ENCODE assay signal across 10 cellular contexts in genomic region chr12:46585854-46586621, GRCh38.
A peak's percentile ranks its signal among the peaks of the same experiment; 100 is the strongest.
DNase-seq lines count a peak whose midpoint lies in the region; ATAC-seq and TF ChIP-seq lines count a peak whose summit lies in the region.
"Had no signal": no experiment of that assay in that cellular context is flagged by ENCODE, and none has a peak within 500 bp of the region (broad histone marks: within the 10 kb centered on the region; RNA-seq: fewer than 3 reads in every experiment).

No MANE protein-coding gene starts in this region.

- H3K27ac Mint-ChIP-seq in CD14-positive monocyte (no peak overlapping the region), WTC11 (peak overlapping the region; percentile 66)
- H3K27ac Mint-ChIP-seq: dendritic cell treated with granulocyte-macrophage colony-stimulating factor and Interleukin-4, amounts not matched to agents 40 ng/mL and 50 ng/mL, for 4 days had no signal

- H3K4me1 Mint-ChIP-seq in CD14-positive monocyte (peaks cover 14% of the 10 kb centered on the region), WTC11 (peaks cover 37% of the 10 kb centered on the region)

- H3K4me1 ChIP-seq in KMS-11 (ENCODE audit: low read depth, poor library complexity, severe bottlenecking) (peaks cover 23% of the 10 kb centered on the region), thymus (ENCODE audit: control insufficient read depth, insufficient read depth, low read length) (peaks cover 7% of the 10 kb centered on the region)

- H3K4me3 Mint-ChIP-seq in CD14-positive monocyte: no peak overlapping the region
- no peak overlapping the region for H3K4me3 Mint-ChIP-seq in WTC11
- H3K4me3 Mint-ChIP-seq: dendritic cell treated with granulocyte-macrophage colony-stimulating factor and Interleukin-4, amounts not matched to agents 40 ng/mL and 50 ng/mL, for 4 days had no signal

- no peaks in the 10 kb centered on the region for H3K79me2 ChIP-seq in KMS-11 (ENCODE audit: insufficient read depth, low read depth)

- H2AFZ ChIP-seq in KMS-11 (ENCODE audit: low read depth): peak overlapping the region; percentile 51

- DNase-seq in CD14-positive monocyte (ENCODE audit: low spot score) (peak; percentile 15), WTC11 (ENCODE audit: low spot score) (peak; percentile 70), glomerular endothelial cell (ENCODE audit: extremely low read depth, low read depth, low spot score) (peak; percentile 37), NK-92 (lab: John Stamatoyannopoulos, UW; ENCODE audit: unreplicated experiment) (no peak), SIG-M5 treated with dmso at 0.1 percent for 504 hours (lab: John Stamatoyannopoulos, UW; ENCODE audit: unreplicated experiment) (no peak)

- POLR2A ChIA-PET in WTC11 (lab: Charles Lee): no interaction called here

- H3K27me3 Mint-ChIP-seq in CD14-positive monocyte (ENCODE audit: low read depth in 3 of 3): peaks cover 0 to 2% (median 0%) of the 10 kb centered on the region in 3 donors
- H3K27me3 Mint-ChIP-seq in WTC11 (ENCODE audit: low read depth): peaks cover 6% of the 10 kb centered on the region
- H3K27me3 Mint-ChIP-seq: dendritic cell treated with granulocyte-macrophage colony-stimulating factor and Interleukin-4, amounts not matched to agents 40 ng/mL and 50 ng/mL, for 4 days had no signal

- H3K36me3 ChIP-seq in KMS-11 (ENCODE audit: insufficient read depth) (no peaks in the 10 kb centered on the region), thymus (ENCODE audit: control insufficient read depth, insufficient read depth) (no peaks in the 10 kb centered on the region)
- H3K36me3 ChIP-seq: thoracic aorta had no signal

- CTCF ChIA-PET in WTC11 (lab: Charles Lee): no interaction called here

- peak; percentile 94 for ATAC-seq in WTC11
- no peak for ATAC-seq in HG02678 (IDR thresholded peaks at IDR 0.05; ENCODE audit: unreplicated experiment)

- peaks cover 22 to 38% (median 30%) of the 10 kb centered on the region in 7 donors for H3K9me3 Mint-ChIP-seq in CD14-positive monocyte
- peaks cover 53% of the 10 kb centered on the region for H3K9me3 Mint-ChIP-seq in WTC11

- H3K4me2 ChIP-seq in KMS-11: peak overlapping the region; percentile 70

- no peak for TF ChIP-seq CTCF in CD14-positive monocyte (IDR thresholded peaks at IDR 0.05)
- no peak for TF ChIP-seq CTCF in KMS-11 (conservative IDR thresholded peaks at IDR 0.05; ENCODE audit: low read depth, low read length)
- no peak for TF ChIP-seq CTCF in WTC11 (IDR thresholded peaks at IDR 0.05)

- WGBS in thymus: 71% methylated on average over 7 of the region's 7 CpGs

- peak overlapping the region; percentile 6; the same call in 1 of the 2 replicates for H3K27ac ChIP-seq in KMS-11
- H3K27ac ChIP-seq in thymus (ENCODE audit: low read depth): peak overlapping the region; percentile 60
- H3K27ac ChIP-seq: thoracic aorta had no signal

- intact Hi-C loops in CD14-positive monocyte (cut with micrococcal nuclease): no loop called here

- no peak overlapping the region for H3K4me3 ChIP-seq in KMS-11 (IDR thresholded peaks at IDR 0.05; ENCODE audit: insufficient read depth, low read depth, low read length)
- no peak overlapping the region for H3K4me3 ChIP-seq in thymus (ENCODE audit: low read length)
- H3K4me3 ChIP-seq: thoracic aorta had no signal

- H3K9me3 ChIP-seq in thymus (ENCODE audit: control insufficient read depth): no peaks in the 10 kb centered on the region
- H3K9me3 ChIP-seq: thoracic aorta had no signal

- H3K36me3 Mint-ChIP-seq in CD14-positive monocyte (peaks cover 2 to 3% of the 10 kb centered on the region in 2 donors), WTC11 (peaks cover 44% of the 10 kb centered on the region)

- H3K27me3 ChIP-seq in KMS-11 (ENCODE audit: insufficient read depth, low read depth): no peaks in the 10 kb centered on the region
- H3K27me3 ChIP-seq in thymus (ENCODE audit: control insufficient read depth, insufficient read depth): no peaks in the 10 kb centered on the region

- H3K9ac ChIP-seq in KMS-11: peak overlapping the region; percentile 13; the same call in 1 of the 2 replicates

- H4K20me1 ChIP-seq in KMS-11 (ENCODE audit: insufficient read depth): no peaks in the 10 kb centered on the region

TF ChIP-seq in WTC11, 78 proteins besides CTCF, POLR2A, EP300 and RAD21:
- TF ChIP-seq ZNF121 (CRISPR knock-in tag; IDR thresholded peaks at IDR 0.05) (no peak), ZNF317 (CRISPR knock-in tag; IDR thresholded peaks at IDR 0.05; ENCODE audit: borderline replicate concordance, low read depth) (peak; percentile 57; the same call in 1 of the 2 replicates), CREB1 (CRISPR knock-in tag; IDR thresholded peaks at IDR 0.05) (no peak), HMGA2 (CRISPR knock-in tag; IDR thresholded peaks at IDR 0.05) (no peak), ZNF281 (CRISPR knock-in tag; IDR thresholded peaks at IDR 0.05) (peak; percentile 88; the same call in 1 of the 2 replicates), FOXK1 (CRISPR knock-in tag; IDR thresholded peaks at IDR 0.05) (peak; percentile 91), GABPB1 (CRISPR knock-in tag; IDR thresholded peaks at IDR 0.05) (peak; percentile 12; the same call in 1 of the 2 replicates), ATF2 (CRISPR knock-in tag; IDR thresholded peaks at IDR 0.05; ENCODE audit: borderline replicate concordance, low read depth) (no peak), USF2 (CRISPR knock-in tag; IDR thresholded peaks at IDR 0.05) (no peak), SP1 (CRISPR knock-in tag; conservative IDR thresholded peaks at IDR 0.05) (peak; percentile 49; the same call in 1 of the 2 replicates), ESRRA (CRISPR knock-in tag; IDR thresholded peaks at IDR 0.05; ENCODE audit: borderline replicate concordance) (no peak), CDX4 (CRISPR knock-in tag; IDR thresholded peaks at IDR 0.05; ENCODE audit: borderline replicate concordance) (no peak), SMAD4 (CRISPR knock-in tag; IDR thresholded peaks at IDR 0.05) (no peak), MAX (CRISPR knock-in tag; IDR thresholded peaks at IDR 0.05) (0 out of 2 replicates have a peak, but pooled peaks have one; percentile 20)

Comparison
In these comparisons a context has a peak if more than half of its experiments do, and no peak if none do; other contexts are left out.
1. DNase-seq: peak in CD14-positive monocyte (single experiment), WTC11 (single experiment) and glomerular endothelial cell (single experiment); none in NK-92 (single experiment) and SIG-M5 treated with dmso at 0.1 percent for 504 hours (single experiment).